8 cellular contexts compared by ENCODE assay signal in the genomic region with DNA sequence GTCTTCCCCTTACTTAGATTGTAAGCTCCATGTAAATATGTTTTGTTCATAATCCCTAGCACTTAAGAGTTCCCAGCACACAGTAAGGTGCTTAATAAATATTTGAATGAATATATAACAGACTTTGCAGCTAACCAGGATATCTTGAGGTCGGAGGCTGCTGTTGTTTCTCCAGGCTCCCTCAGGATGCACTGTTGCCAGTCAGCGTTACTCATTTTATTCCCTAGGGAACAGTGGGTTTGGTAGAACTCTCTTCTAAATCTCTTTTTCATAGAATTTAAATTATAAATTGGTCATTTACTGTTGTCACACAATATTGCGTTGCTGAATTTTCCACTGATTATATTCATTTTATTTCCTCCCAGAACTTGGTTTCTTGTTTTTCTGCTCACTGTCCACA. TPM values are rescaled to one million over a fixed set of nuclear protein-coding genes. Genes with fewer than 3 reads are reported as not detected.
DNase-seq lines count a peak whose midpoint lies in the region; ATAC-seq and TF ChIP-seq lines count a peak whose summit lies in the region.

No MANE protein-coding gene starts in this region.

- TF ChIP-seq CTCF in type B pancreatic cell (conservative IDR thresholded peaks at IDR 0.05), result no peak

- peaks cover 9% of the 10 kb centered on the region for H3K27me3 Mint-ChIP-seq in activated T-cell treated with anti-CD3 and anti-CD28 coated beads, Interleukin-2, amount 50 U/mL, for 72 hours (ENCODE audit: low read depth)
- H3K27me3 Mint-ChIP-seq in activated naive CD8-positive, alpha-beta T cell treated with anti-CD3 and anti-CD28 coated beads, Interleukin-2, amount 50 U/mL, for 24 hours, result peaks cover 1% of the 10 kb centered on the region
- no peaks in the 10 kb centered on the region for H3K27me3 Mint-ChIP-seq in type B pancreatic cell

- peak overlapping the region; percentile 83 to 88 for H3K4me3 Mint-ChIP-seq in activated T-cell treated with anti-CD3 and anti-CD28 coated beads, Interleukin-2, amount 50 U/mL, for 72 hours
- H3K4me3 Mint-ChIP-seq in activated naive CD8-positive, alpha-beta T cell treated with anti-CD3 and anti-CD28 coated beads, Interleukin-2, amount 50 U/mL, for 24 hours, result peak overlapping the region; percentile 91
- H3K4me3 Mint-ChIP-seq in type B pancreatic cell, result peak overlapping the region; percentile 82

- H3K9me3 Mint-ChIP-seq in activated T-cell treated with anti-CD3 and anti-CD28 coated beads, Interleukin-2, amount 50 U/mL, for 72 hours, result no peaks in the 10 kb centered on the region
- no peaks in the 10 kb centered on the region for H3K9me3 Mint-ChIP-seq in activated naive CD8-positive, alpha-beta T cell treated with anti-CD3 and anti-CD28 coated beads, Interleukin-2, amount 50 U/mL, for 24 hours
- no peaks in the 10 kb centered on the region for H3K9me3 Mint-ChIP-seq in type B pancreatic cell

- H3K27me3 ChIP-seq in layer of hippocampus (ENCODE audit: control insufficient read depth, insufficient read depth, low read length), result no peaks in the 10 kb centered on the region

- peaks cover 10 to 15% of the 10 kb centered on the region in 2 donors for H3K36me3 Mint-ChIP-seq in activated T-cell treated with anti-CD3 and anti-CD28 coated beads, Interleukin-2, amount 50 U/mL, for 72 hours (ENCODE audit: insufficient read depth in 2 of 2)
- H3K36me3 Mint-ChIP-seq in activated naive CD8-positive, alpha-beta T cell treated with anti-CD3 and anti-CD28 coated beads, Interleukin-2, amount 50 U/mL, for 24 hours (ENCODE audit: low read depth), result peaks cover 22% of the 10 kb centered on the region
- H3K36me3 Mint-ChIP-seq in type B pancreatic cell, result peaks cover 16% of the 10 kb centered on the region

- H3K27ac Mint-ChIP-seq in activated T-cell treated with anti-CD3 and anti-CD28 coated beads, Interleukin-2, amount 50 U/mL, for 72 hours, result peak overlapping the region; percentile 94
- H3K27ac Mint-ChIP-seq in activated naive CD8-positive, alpha-beta T cell treated with anti-CD3 and anti-CD28 coated beads, Interleukin-2, amount 50 U/mL, for 24 hours, result peak overlapping the region; percentile 73
- peak overlapping the region; percentile 92 for H3K27ac Mint-ChIP-seq in type B pancreatic cell

- no peak for DNase-seq in activated T-cell treated with anti-CD3 and anti-CD28 coated beads, Interleukin-2, amount 50 U/mL, for 72 hours
- DNase-seq in activated T-cell treated with anti-CD3 and anti-CD28 coated beads for 4 hours (no peak), type B pancreatic cell (ENCODE audit: extremely low spot score, unreplicated experiment) (no peak), SIG-M5 treated with dmso at 0.1 percent for 504 hours (lab: John Stamatoyannopoulos, UW; ENCODE audit: unreplicated experiment) (no peak), C1 segment of cervical spinal cord (lab: John Stamatoyannopoulos, UW) (no peak)
- no peak for DNase-seq in activated naive CD8-positive, alpha-beta T cell treated with anti-CD3 and anti-CD28 coated beads, Interleukin-2, amount 50 U/mL, for 24 hours

- H3K27ac ChIP-seq in layer of hippocampus (ENCODE audit: low read depth, low read length), result peak overlapping the region; percentile 99

- peaks cover 32% of the 10 kb centered on the region for H3K4me1 Mint-ChIP-seq in activated T-cell treated with anti-CD3 and anti-CD28 coated beads, Interleukin-2, amount 50 U/mL, for 72 hours (ENCODE audit: low read depth)
- H3K4me1 Mint-ChIP-seq in activated naive CD8-positive, alpha-beta T cell treated with anti-CD3 and anti-CD28 coated beads, Interleukin-2, amount 50 U/mL, for 24 hours, result peaks cover 22% of the 10 kb centered on the region
- H3K4me1 Mint-ChIP-seq in type B pancreatic cell (ENCODE audit: unreplicated experiment), result peaks cover 14% of the 10 kb centered on the region

- ATAC-seq in activated T-cell treated with anti-CD3 and anti-CD28 coated beads, Interleukin-2, amount 50 U/mL, for 72 hours (replicated peaks in 1 of 2), result no peak
- no peak for ATAC-seq in activated naive CD8-positive, alpha-beta T cell treated with anti-CD3 and anti-CD28 coated beads, Interleukin-2, amount 50 U/mL, for 24 hours
- no peak for ATAC-seq in HG03342 (IDR thresholded peaks at IDR 0.05; ENCODE audit: unreplicated experiment)

RNA-seq across cellular contexts. Expression of a gene that starts 1.0 kb away (rescaled TPM):
- 100 to 1,000 TPM; 170 to 190 TPM for total RNA-seq in activated T-cell treated with anti-CD3 and anti-CD28 coated beads, Interleukin-2, amount 50 U/mL, for 72 hours
- total RNA-seq in type B pancreatic cell (ENCODE audit: low replicate concordance), result 218 and 277 TPM in 2 replicates

RNA-seq across cellular contexts. Expression of a gene that starts 54.9 kb away (rescaled TPM):
- 10 to 100 TPM; 64.4 to 77.0 TPM for total RNA-seq in activated T-cell treated with anti-CD3 and anti-CD28 coated beads, Interleukin-2, amount 50 U/mL, for 72 hours
- 46.9 and 63.5 TPM in 2 replicates for total RNA-seq in type B pancreatic cell (ENCODE audit: low replicate concordance)
